Comparison of ENCODE assay signal across 9 cellular contexts in the genomic region with DNA sequence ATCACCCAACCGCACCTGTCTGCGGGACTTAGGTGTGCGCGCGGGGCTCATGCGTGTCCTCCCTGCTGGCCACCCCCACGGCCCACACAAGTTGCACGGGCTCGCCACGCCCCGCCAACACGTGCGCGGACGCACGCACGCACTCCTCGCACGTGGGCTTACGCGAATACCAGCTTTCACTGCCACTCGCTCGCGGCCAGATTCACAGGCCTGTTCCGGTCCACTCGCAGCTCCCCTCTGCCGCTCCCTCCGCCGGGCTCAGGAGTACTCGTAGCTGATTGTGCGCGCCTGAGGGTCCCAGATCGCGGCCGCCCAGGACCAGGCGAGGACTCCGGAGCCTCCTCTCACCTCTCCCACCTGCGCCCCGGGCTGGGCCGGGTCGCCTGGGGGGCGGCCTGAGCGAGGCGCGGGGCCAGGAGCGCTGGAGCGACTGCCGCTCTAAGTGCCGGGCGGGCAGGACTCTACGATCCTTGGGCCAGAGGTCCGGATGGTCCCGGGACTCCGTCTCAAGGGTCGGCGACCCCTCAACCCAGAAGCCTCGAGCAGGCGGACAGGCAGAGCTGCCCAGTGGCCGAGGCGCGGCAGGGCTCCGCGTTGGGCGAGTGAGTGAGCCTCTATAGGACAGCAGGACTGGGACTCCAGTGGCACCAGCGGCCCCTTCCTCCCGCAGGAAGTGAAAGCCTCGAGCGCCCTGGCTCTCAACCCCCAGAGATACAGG. TPM values are rescaled to one million over a fixed set of nuclear protein-coding genes. Genes with fewer than 3 reads are reported as not detected.
DNase-seq lines count a peak whose midpoint lies in the region; ATAC-seq, FAIRE-seq and TF ChIP-seq lines count a peak whose summit lies in the region.
"Had no signal": no experiment of that assay in that cellular context is flagged by ENCODE, and none has a peak within 500 bp of the region (broad histone marks: within the 10 kb centered on the region; RNA-seq: fewer than 3 reads in every experiment).

No MANE protein-coding gene starts in this region.

- intact Hi-C loops in GM12878 (cut with micrococcal nuclease; ENCODE audit: unreplicated experiment) (no loop called here), spleen (cut with DNase I; ENCODE audit: low total_unique reads) (no loop called here), vagina (cut with DNase I) (no loop called here), OCI-LY7 (cut with micrococcal nuclease; ENCODE audit: unreplicated experiment) (no loop called here)

- H4K20me1 ChIP-seq in GM12878 (ENCODE audit: control insufficient read depth, insufficient read depth) (no peaks in the 10 kb centered on the region), OCI-LY7 (ENCODE audit: insufficient read depth, low read length) (0 out of 2 replicates have a peak, but pooled peaks cover 5% of the 10 kb centered on the region)

- CTCF ChIA-PET in GM12878 (lab: Yijun Ruan, JAX), result interaction anchor here (0.9 to 3.4 kb wide), 12 partner anchors 10 to 72 kb away, joined by 3 to 19 read pairs (median 5); a partner anchor contains a TSS
- CTCF ChIA-PET in OCI-LY7 (lab: Charles Lee; ENCODE audit: unreplicated experiment), result no interaction called here

- SMC1A ChIA-PET in GM12878 (lab: Charles Lee; ENCODE audit: uncharacterized antibody, unreplicated experiment), result interaction anchor here (0.9 to 2.0 kb wide), 6 partner anchors 9 to 79 kb away, joined by 3 to 6 read pairs (median 3); no protein-coding TSS in a partner anchor

- H3K9me3 ChIP-seq in GM12878 (replicated peaks; ENCODE audit: control insufficient read depth, insufficient read depth, low read length) (no peaks in the 10 kb centered on the region; the same call in 2 of the 3 replicates), spleen (no peaks in the 10 kb centered on the region), vagina (no peaks in the 10 kb centered on the region), OCI-LY7 (ENCODE audit: low read length) (no peaks in the 10 kb centered on the region)

- no peaks in the 10 kb centered on the region for H3K79me2 ChIP-seq in GM12878 (ENCODE audit: control insufficient read depth, insufficient read depth, low read length)
- no peaks in the 10 kb centered on the region for H3K79me2 ChIP-seq in OCI-LY7 (ENCODE audit: insufficient read depth, low read depth, low read length)

- POLR2A ChIA-PET in GM12878 (lab: Charles Lee), result interaction anchor here (1.2 to 1.7 kb wide), 2 partner anchors 15 to 21 kb away, joined by 3 to 5 read pairs; no protein-coding TSS in a partner anchor
- POLR2A ChIA-PET in OCI-LY7 (lab: Charles Lee), result interaction anchor here (0.9 to 2.6 kb wide), 4 partner anchors 9 to 97 kb away, joined by 3 to 7 read pairs (median 4); no protein-coding TSS in a partner anchor

- no peak for TF ChIP-seq EP300 in GM12878 (IDR thresholded peaks at IDR 0.05; ENCODE audit: borderline replicate concordance in 1 of 2, control insufficient read depth in 1 of 2, low read depth in 2 of 2, low read length in 2 of 2)

- no peak for TF ChIP-seq RAD21 in GM12878 (IDR thresholded peaks at IDR 0.05; ENCODE audit: insufficient read depth, low read depth, low read length)

- TF ChIP-seq CTCF in GM12878 (IDR thresholded peaks at IDR 0.05 in 2 of 3, conservative IDR thresholded peaks at IDR 0.05 in 1 of 3; ENCODE audit: control insufficient read depth in 2 of 3, extremely low read depth in 1 of 3, insufficient read depth in 1 of 3, low read depth in 3 of 3, low read length in 3 of 3) (no peak), spleen (IDR thresholded peaks at IDR 0.05 in 8 of 11, conservative IDR thresholded peaks at IDR 0.05 in 3 of 11) (no peak), vagina (IDR thresholded peaks at IDR 0.05) (no peak), OCI-LY7 (conservative IDR thresholded peaks at IDR 0.05; ENCODE audit: low read length) (no peak)

- in situ Hi-C loops in GM12878 (cut with MboI), result no loop called here

- H3K4me2 ChIP-seq in GM12878 (ENCODE audit: control insufficient read depth, insufficient read depth) (peak overlapping the region; percentile 97), OCI-LY7 (ENCODE audit: low read length) (no peak overlapping the region)

- H3K27ac ChIP-seq in GM12878 (ENCODE audit: control insufficient read depth, insufficient read depth), result no peak overlapping the region
- H3K27ac ChIP-seq in spleen, result no peak overlapping the region
- H3K27ac ChIP-seq in vagina, result no peak overlapping the region
- no peak overlapping the region for H3K27ac ChIP-seq in OCI-LY7 (ENCODE audit: low read depth, low read length, poor library complexity, severe bottlenecking)

- H3K36me3 ChIP-seq in GM12878 (ENCODE audit: control insufficient read depth in 2 of 2, insufficient read depth in 2 of 2, low read length in 1 of 2) (no peaks in the 10 kb centered on the region), spleen (peaks cover 0 to 12% (median 0%) of the 10 kb centered on the region in 6 donors), vagina (peaks cover 0 to 3% of the 10 kb centered on the region in 2 donors), OCI-LY7 (ENCODE audit: insufficient read depth, low read length) (peaks cover 72% of the 10 kb centered on the region)

- 3% methylated on average over 66 of the region's 68 CpGs for WGBS in GM12878 (ENCODE audit: insufficient coverage, insufficient replicate concordance, low lambda C conversion rate, missing lambda C conversion rate)
- WGBS in spleen, 5 donors, result 24 to 42% (median 25%) methylated on average over 47 to 68 of the region's 68 CpGs

- RAD21 ChIA-PET in GM12878 (lab: Charles Lee; ENCODE audit: unreplicated experiment), result interaction anchor here (0.6 to 1.9 kb wide), 4 partner anchors 15 to 79 kb away, joined by 3 to 8 read pairs (median 3); a partner anchor contains a TSS

- H3K4me1 ChIP-seq in GM12878 (ENCODE audit: control insufficient read depth, insufficient read depth, low read length), result peaks cover 24% of the 10 kb centered on the region
- H3K4me1 ChIP-seq in spleen, result peaks cover 3 to 52% (median 29%) of the 10 kb centered on the region in 6 donors
- H3K4me1 ChIP-seq in vagina, result peaks cover 63% of the 10 kb centered on the region
- peaks cover 14% of the 10 kb centered on the region for H3K4me1 ChIP-seq in OCI-LY7 (ENCODE audit: insufficient read depth, low read length, poor library complexity, severe bottlenecking)

- H2AFZ ChIP-seq in GM12878 (ENCODE audit: control insufficient read depth, low read depth, low read length) (peak overlapping the region; percentile 79), OCI-LY7 (ENCODE audit: low read length) (no peak overlapping the region)

- TF ChIP-seq POLR2A in GM12878 (IDR thresholded peaks at IDR 0.05; ENCODE audit: low read depth, low read length), result peak; percentile 76
- no peak for TF ChIP-seq POLR2A in spleen (IDR thresholded peaks at IDR 0.05)
- no peak for TF ChIP-seq POLR2A in vagina (IDR thresholded peaks at IDR 0.05)

- no peaks in the 10 kb centered on the region for H3K9me2 ChIP-seq in OCI-LY7 (ENCODE audit: insufficient read depth, low read length)

- peak overlapping the region; percentile 65 for H3K4me3 ChIP-seq in GM12878
- peak overlapping the region in 7 of 8 donors; percentile 16 to 66 (median 27) for H3K4me3 ChIP-seq in spleen
- no peak overlapping the region for H3K4me3 ChIP-seq in vagina
- H3K4me3 ChIP-seq in OCI-LY7 (ENCODE audit: low read depth, low read length, poor library complexity, severe bottlenecking), result no peak overlapping the region

- no TSS peak for BruUV-seq in GM12878 (replicated peaks; lab: Mats Ljungman, UMichigan)
- BruUV-seq in OCI-LY7 (replicated peaks; lab: Mats Ljungman, UMichigan), result no TSS peak

- DNase-seq in GM12878 (ENCODE audit: low read depth, low spot score) (no peak), spleen (peak; percentile 79), vagina (ENCODE audit: extremely low spot score in 2 of 2) (no peak), OCI-LY7 (ENCODE audit: low spot score) (no peak), occipital lobe (lab: John Stamatoyannopoulos, UW) (no peak)
- no peak for DNase-seq in activated CD4-positive, CD25-positive, alpha-beta regulatory T cell treated with anti-CD3 and anti-CD28 coated beads, Interleukin-2, amount 50 U/mL, for 72 hours

- peak overlapping the region; percentile 3; the same call in 1 of the 2 replicates for H3K9ac ChIP-seq in GM12878 (ENCODE audit: control insufficient read depth, insufficient read depth, low read length)

- peak; percentile 53 for ATAC-seq in GM19023 (IDR thresholded peaks at IDR 0.05; ENCODE audit: unreplicated experiment)
- ATAC-seq in HG02981 (IDR thresholded peaks at IDR 0.05; ENCODE audit: unreplicated experiment), result peak; percentile 57
- ATAC-seq in GM12878, result peak; percentile 78

- H3K27me3 ChIP-seq in GM12878 (replicated peaks in 1 of 2; ENCODE audit: control insufficient read depth in 2 of 2, insufficient read depth in 2 of 2, low read length in 1 of 2), result no peaks in the 10 kb centered on the region; a peak in 1 of 4 replicates
- peaks cover 0 to 88% (median 14%) of the 10 kb centered on the region in 7 donors for H3K27me3 ChIP-seq in spleen (replicated peaks in 1 of 7)
- no peaks in the 10 kb centered on the region for H3K27me3 ChIP-seq in vagina

- FAIRE-seq in GM12878 (lab: Jason Lieb, UNC), result no peak
- FAIRE-seq: bronchial epithelial cell had no signal

RNA-seq across cellular contexts. Expression of a gene that starts 3.4 kb away (rescaled TPM):
- total RNA-seq in GM12878 (2013; cell fraction: nucleolus; rRNA removed), result 4.6 and 4.9 TPM in 2 replicates
- 0.62 and 0.93 TPM in 2 replicates for total RNA-seq in GM12878 (2014; rRNA removed)
- 0.46 and 0.58 TPM in 2 replicates for total RNA-seq in GM12878 (2014; rRNA removed; fragmentation: Illumina TruSeq; extraction: Trizol)
- 0.72 and 0.87 TPM in 2 replicates for total RNA-seq in GM12878 (2021)
- polyA plus RNA-seq in GM12878 (2011; ENCODE audit: low read depth), result 0.08 TPM
- 0.05 TPM in 1 of 2 replicates, not detected in the other for polyA plus RNA-seq in GM12878 (2011; rRNA removed)
- not detected in 2 replicates for polyA plus RNA-seq in GM12878 (2011; cell fraction: cytosol; rRNA removed)
- 0.33 and 0.41 TPM in 2 replicates for polyA plus RNA-seq in GM12878 (2011; cell fraction: nucleus; rRNA removed)
- 0.05 and 0.06 TPM in 2 replicates for polyA plus RNA-seq in GM12878 (2012)
- 0.14 and 0.15 TPM in 2 replicates for polyA plus RNA-seq in GM12878 (2014; fragmentation: Illumina TruSeq; extraction: Trizol)
- polyA plus RNA-seq in GM12878 (2014; fragmentation: Nextera tagmentation; extraction: Ambion mirVana), result not detected
- 0.20 and 0.29 TPM in 2 replicates for polyA plus RNA-seq in GM12878 (2014; rRNA removed)
- under 1 TPM; 0.05 to 0.06 TPM for polyA plus RNA-seq in GM12878 (2016; fragmentation: Nextera tagmentation; extraction: Ambion mirVana)
- polyA minus RNA-seq in GM12878 (2011; rRNA and poly(A)+ RNA removed), result 0.51 and 1.1 TPM in 2 replicates
- polyA minus RNA-seq in GM12878 (2011; cell fraction: cytosol; rRNA and poly(A)+ RNA removed), result 0.31 TPM in 1 of 2 replicates, not detected in the other
- polyA minus RNA-seq in GM12878 (2011; cell fraction: nucleus; rRNA and poly(A)+ RNA removed), result 1.1 and 2.2 TPM in 2 replicates
- 1 to 10 TPM in 5 of 7 donors, under 1 TPM in 2; 0.93 to 2.5 (median 1.2) TPM for total RNA-seq in spleen
- under 1 TPM in 2 of 3 donors, not detected in 1; 0.02 to 0.10 TPM for polyA plus RNA-seq in spleen
- total RNA-seq in vagina, result 3.4 TPM
- 3.0 and 4.4 TPM in 2 replicates for total RNA-seq in OCI-LY7 (2014; rRNA removed; shearing (Covaris generic))
- 5.0 and 5.4 TPM in 2 replicates for total RNA-seq in OCI-LY7 (2022)
- total RNA-seq in occipital lobe, result 6.2 TPM

RNA-seq across cellular contexts. Expression of a gene that starts 7.5 kb away (rescaled TPM):
- total RNA-seq in GM12878 (2013; cell fraction: nucleolus; rRNA removed), result 5.5 and 6.1 TPM in 2 replicates
- total RNA-seq in GM12878 (2014; rRNA removed) (0.82 and 1.2 TPM in 2 replicates), GM12878 (2014; rRNA removed; fragmentation: Illumina TruSeq; extraction: Trizol) (1.0 TPM in 2 replicates), GM12878 (2021) (1.1 TPM in 2 replicates), spleen (1 to 10 TPM; 1.3 to 3.9 (median 2.6) TPM), vagina (4.9 TPM), OCI-LY7 (2022) (6.4 and 7.0 TPM in 2 replicates), occipital lobe (91.2 TPM)
- 0.07 TPM for polyA plus RNA-seq in GM12878 (2011; ENCODE audit: low read depth)
- polyA plus RNA-seq in GM12878 (2011; rRNA removed) (0.03 and 0.04 TPM in 2 replicates), GM12878 (2014; fragmentation: Illumina TruSeq; extraction: Trizol) (0.54 and 0.55 TPM in 2 replicates), GM12878 (2014; fragmentation: Nextera tagmentation; extraction: Ambion mirVana) (under 1 TPM; 0.13 to 0.18 TPM), GM12878 (2014; rRNA removed) (0.58 and 0.61 TPM in 2 replicates), GM12878 (2016; fragmentation: Nextera tagmentation; extraction: Ambion mirVana) (under 1 TPM; 0.21 to 0.49 TPM), spleen (under 1 TPM in 2 of 3 donors, not detected in 1; 0.03 TPM)
- polyA plus RNA-seq in GM12878 (2011; cell fraction: cytosol; rRNA removed), result 0.03 TPM in 2 replicates
- polyA plus RNA-seq in GM12878 (2011; cell fraction: nucleus; rRNA removed), result 0.37 and 0.39 TPM in 2 replicates
- 0.15 and 0.18 TPM in 2 replicates for polyA plus RNA-seq in GM12878 (2012)
- 0.73 and 1.2 TPM in 2 replicates for polyA minus RNA-seq in GM12878 (2011; rRNA and poly(A)+ RNA removed)
- not detected in 2 replicates for polyA minus RNA-seq in GM12878 (2011; cell fraction: cytosol; rRNA and poly(A)+ RNA removed)
- 0.97 and 1.4 TPM in 2 replicates for polyA minus RNA-seq in GM12878 (2011; cell fraction: nucleus; rRNA and poly(A)+ RNA removed)
- 6.3 and 8.4 TPM in 2 replicates for total RNA-seq in OCI-LY7 (2014; rRNA removed; shearing (Covaris generic))

RNA-seq across cellular contexts. Expression of a gene that starts 16.6 kb away (rescaled TPM):
- total RNA-seq in GM12878 (2013; cell fraction: nucleolus; rRNA removed), result 9.8 and 12.7 TPM in 2 replicates
- 11.0 TPM in 2 replicates for total RNA-seq in GM12878 (2014; rRNA removed)
- 6.3 TPM in 2 replicates for total RNA-seq in GM12878 (2014; rRNA removed; fragmentation: Illumina TruSeq; extraction: Trizol)
- 20.5 TPM in 2 replicates for total RNA-seq in GM12878 (2021)
- polyA plus RNA-seq in GM12878 (2011; ENCODE audit: low read depth), result 5.8 TPM
- 0.86 and 1.5 TPM in 2 replicates for polyA plus RNA-seq in GM12878 (2011; rRNA removed)
- polyA plus RNA-seq in GM12878 (2011; cell fraction: cytosol; rRNA removed), result 1.7 and 2.3 TPM in 2 replicates
- 1.5 and 2.3 TPM in 2 replicates for polyA plus RNA-seq in GM12878 (2011; cell fraction: nucleus; rRNA removed)
- polyA plus RNA-seq in GM12878 (2012), result 8.4 and 10.8 TPM in 2 replicates
- polyA plus RNA-seq in GM12878 (2014; fragmentation: Illumina TruSeq; extraction: Trizol), result 22.1 and 23.5 TPM in 2 replicates
- under 1 TPM; 0.53 to 0.60 TPM for polyA plus RNA-seq in GM12878 (2014; fragmentation: Nextera tagmentation; extraction: Ambion mirVana)
- polyA plus RNA-seq in GM12878 (2014; rRNA removed), result 13.1 and 14.5 TPM in 2 replicates
- polyA plus RNA-seq in GM12878 (2016; fragmentation: Nextera tagmentation; extraction: Ambion mirVana), result 10 to 100 TPM; 14.7 to 22.0 TPM
- polyA minus RNA-seq in GM12878 (2011; rRNA and poly(A)+ RNA removed), result 2.3 and 2.4 TPM in 2 replicates
- 0.94 and 1.9 TPM in 2 replicates for polyA minus RNA-seq in GM12878 (2011; cell fraction: cytosol; rRNA and poly(A)+ RNA removed)
- polyA minus RNA-seq in GM12878 (2011; cell fraction: nucleus; rRNA and poly(A)+ RNA removed), result 3.0 and 6.0 TPM in 2 replicates
- total RNA-seq in spleen, result 10 to 100 TPM; 10.7 to 26.7 (median 22.5) TPM
- polyA plus RNA-seq in spleen, result 10 to 100 TPM in 2 of 3 donors, 1 to 10 TPM in 1; 7.0 to 12.7 (median 10.3) TPM
- 78.3 TPM for total RNA-seq in vagina
- total RNA-seq in OCI-LY7 (2014; rRNA removed; shearing (Covaris generic)), result 20.4 and 27.2 TPM in 2 replicates
- 59.7 and 60.0 TPM in 2 replicates for total RNA-seq in OCI-LY7 (2022)
- total RNA-seq in occipital lobe, result 35.6 TPM

Comparison
In these comparisons a context has a peak if more than half of its experiments do, and no peak if none do; other contexts are left out.
1. H3K4me3 ChIP-seq: peak in GM12878 (single experiment) and spleen (7 of 8); none in vagina (0 of 2) and OCI-LY7 (single experiment).
2. Peak in every context shown above with its lines, with median percentiles within 50 percentile points of each other: ATAC-seq.